Comparison of ENCODE assay signal across 18 cellular contexts in genomic region chr2:46877619-46878113, GRCh38.
"Had no signal": no experiment of that assay in that cellular context is flagged by ENCODE, and none has a peak within 500 bp of the region (broad histone marks: within the 10 kb centered on the region; RNA-seq: fewer than 3 reads in every experiment).

No MANE protein-coding gene starts in this region.

- DNase-seq: activated CD4-positive, alpha-beta T cell treated with anti-CD3 and anti-CD28 coated beads, Interleukin-2, amount 50 U/mL, for 4 hours; activated gamma-delta T cell treated with Interleukin-2 at 50 U/mL for 16 hours; dermis blood vessel endothelial cell; effector memory CD8-positive, alpha-beta T cell; esophagus squamous epithelium; foreskin fibroblast; midbrain; T-helper 17 cell had no signal

- H3K27ac Mint-ChIP-seq: activated naive CD4-positive, alpha-beta T cell treated with anti-CD3 and anti-CD28 coated beads, Interleukin-2, amount 50 U/mL, for 72 hours; activated T-helper 1 cell treated with anti-CD3 and anti-CD28 coated beads, Interleukin-12 subunit alpha, Interleukin-12 subunit beta, Interleukin-2, Interleukin-4 antibody, amounts not matched to agents 30 ng/mL and 10 ng/mL and 1 ng/mL, durations not matched to agents 14 hours and 24 hours and 36 hours; effector memory CD8-positive, alpha-beta T cell; stimulated activated naive CD8-positive, alpha-beta T cell treated with anti-CD3 and anti-CD28 coated beads, Interleukin-15, Interleukin-2, amounts not matched to agents 100 ng/mL and 50 ng/mL, for 24 hours; T-helper 17 cell had no signal

- H3K36me3 ChIP-seq: cardiac muscle cell, esophagus squamous epithelium, prostate gland, right atrium auricular region, transverse colon, WERI-Rb-1 had no signal

- H3K9me3 Mint-ChIP-seq: activated naive CD4-positive, alpha-beta T cell treated with anti-CD3 and anti-CD28 coated beads, Interleukin-2, amount 50 U/mL, for 72 hours; activated T-helper 1 cell treated with anti-CD3 and anti-CD28 coated beads, Interleukin-12 subunit alpha, Interleukin-12 subunit beta, Interleukin-2, Interleukin-4 antibody, amounts not matched to agents 30 ng/mL and 10 ng/mL and 1 ng/mL, durations not matched to agents 14 hours and 24 hours and 36 hours; effector memory CD8-positive, alpha-beta T cell; stimulated activated naive CD8-positive, alpha-beta T cell treated with anti-CD3 and anti-CD28 coated beads, Interleukin-15, Interleukin-2, amounts not matched to agents 100 ng/mL and 50 ng/mL, for 24 hours had no signal

- FAIRE-seq: islet of Langerhans had no signal

- H3K4me3 ChIP-seq: cardiac muscle cell, esophagus squamous epithelium, prostate gland, right atrium auricular region, skin epidermis, transverse colon had no signal

- H3K27ac ChIP-seq: cardiac muscle cell, prostate gland, WERI-Rb-1 had no signal

- H3K9me3 ChIP-seq: esophagus squamous epithelium, prostate gland, right atrium auricular region, transverse colon had no signal

- H3K4me3 Mint-ChIP-seq: activated T-helper 1 cell treated with anti-CD3 and anti-CD28 coated beads, Interleukin-12 subunit alpha, Interleukin-12 subunit beta, Interleukin-2, Interleukin-4 antibody, amounts not matched to agents 30 ng/mL and 10 ng/mL and 1 ng/mL, durations not matched to agents 14 hours and 24 hours and 36 hours; effector memory CD8-positive, alpha-beta T cell; stimulated activated naive CD8-positive, alpha-beta T cell treated with anti-CD3 and anti-CD28 coated beads, Interleukin-15, Interleukin-2, amounts not matched to agents 100 ng/mL and 50 ng/mL, for 24 hours; T-helper 17 cell had no signal

- H3K4me1 ChIP-seq: prostate gland had no signal

- H3K36me3 Mint-ChIP-seq: activated naive CD4-positive, alpha-beta T cell treated with anti-CD3 and anti-CD28 coated beads, Interleukin-2, amount 50 U/mL, for 72 hours had no signal

- H3K27me3 ChIP-seq: cardiac muscle cell, esophagus squamous epithelium, right atrium auricular region, transverse colon had no signal
